ENCODE assay signal across 16 cellular contexts in genomic region chr1:33072707-33073106, GRCh38. TPM values are rescaled to one million over a fixed set of nuclear protein-coding genes. Genes with fewer than 3 reads are reported as not detected.
DNase-seq lines count a peak whose midpoint lies in the region; ATAC-seq and TF ChIP-seq lines count a peak whose summit lies in the region.
"Had no signal": no experiment of that assay in that cellular context is flagged by ENCODE, and none has a peak within 500 bp of the region (broad histone marks: within the 10 kb centered on the region; RNA-seq: fewer than 3 reads in every experiment).

No MANE protein-coding gene starts in this region.

- TF ChIP-seq CTCF in choroid plexus epithelial cell (conservative IDR thresholded peaks at IDR 0.05; ENCODE audit: low read depth, low read length) = no peak
- no peak for TF ChIP-seq CTCF in foreskin fibroblast (IDR thresholded peaks at IDR 0.05; ENCODE audit: low read depth, low read length)

- ATAC-seq in Right ventricle myocardium superior (ENCODE audit: poor library complexity) (peak; percentile 31), Right ventricle myocardium inferior (no peak), GM18519 (IDR thresholded peaks at IDR 0.05; ENCODE audit: low FRiP score, unreplicated experiment) (no peak), GM21381 (IDR thresholded peaks at IDR 0.05; ENCODE audit: unreplicated experiment) (no peak)

- intact Hi-C loops in Right ventricle myocardium superior (cut with DNase I) (no loop called here), Right ventricle myocardium inferior (cut with DNase I) (no loop called here)

- H3K4me3 ChIP-seq in choroid plexus epithelial cell (ENCODE audit: low read depth, low read length) (no peak overlapping the region), foreskin fibroblast (ENCODE audit: low read depth in 1 of 2, low read length in 2 of 2) (no peak overlapping the region)

- DNase-seq in Right ventricle myocardium superior (no peak), Right ventricle myocardium inferior (ENCODE audit: missing footprints) (no peak), choroid plexus epithelial cell (ENCODE audit: low read depth) (peak; percentile 58), foreskin fibroblast (peak; percentile 36 to 67), stromal cell of bone marrow (ENCODE audit: low read depth) (peak; percentile 78), mesenteric fat pad (ENCODE audit: low spot score) (no peak)
- DNase-seq: 8988T, Caco-2, KBM-7, NCI-H1092, NCI-H1694, NCI-H446, NCI-H748 treated with DMSO at 0.1 percent for 48 hours, SHP77 treated with DMSO at 0.1 percent for 48 hours had no signal

RNA-seq across cellular contexts. Expression of gene AZIN2, which starts 8.2 kb away (rescaled TPM):
- 1.9 TPM for total RNA-seq in Right ventricle myocardium superior
- total RNA-seq in Right ventricle myocardium inferior = 2.1 TPM
- total RNA-seq in mesenteric fat pad = 2.1 TPM

RNA-seq across cellular contexts. Expression of gene AK2, which starts 36.0 kb away (rescaled TPM):
- total RNA-seq in Right ventricle myocardium superior (124 TPM), Right ventricle myocardium inferior (129 TPM), mesenteric fat pad (159 TPM)

Comparison
In these comparisons a context has a peak if more than half of its experiments do, and no peak if none do; other contexts are left out.
1. DNase-seq: peak in choroid plexus epithelial cell (single experiment), foreskin fibroblast (2 of 2) and stromal cell of bone marrow (single experiment); none in Right ventricle myocardium superior (single experiment), Right ventricle myocardium inferior (single experiment) and mesenteric fat pad (single experiment).